ENCODE assay signal across 25 cellular contexts in the genomic region with DNA sequence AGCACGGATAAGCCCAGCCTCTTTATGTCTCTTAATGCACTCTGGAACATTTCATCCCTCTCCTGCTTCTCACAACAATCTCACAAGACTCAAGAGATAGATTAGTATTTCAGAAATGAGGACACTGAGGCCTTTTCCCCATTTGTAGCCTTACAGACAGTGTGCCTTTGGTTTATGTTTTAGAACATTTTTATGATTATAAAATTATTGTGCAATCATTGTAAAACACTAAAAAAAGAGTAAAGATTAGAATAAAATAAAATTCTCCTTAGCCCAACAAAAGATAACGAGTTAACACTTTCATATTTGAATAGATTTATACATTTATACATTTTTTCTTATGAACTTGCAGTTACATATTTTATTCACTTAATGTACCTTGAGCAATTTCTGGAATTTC.
"Had no signal": no experiment of that assay in that cellular context is flagged by ENCODE, and none has a peak within 500 bp of the region (broad histone marks: within the 10 kb centered on the region; RNA-seq: fewer than 3 reads in every experiment).

No MANE protein-coding gene starts in this region.

- ATAC-seq: activated CD4-positive, alpha-beta T cell treated with anti-CD3 and anti-CD28 coated beads for 36 hours; activated CD8-positive, alpha-beta memory T cell treated with anti-CD3 and anti-CD28 coated beads, Interleukin-2, amount 10 ng/mL, durations not matched to agents 7 days and 5 days; activated CD8-positive, alpha-beta T cell treated with anti-CD3 and anti-CD28 coated beads, Interleukin-2, amount 10 ng/mL, durations not matched to agents 7 days and 5 days; activated naive CD8-positive, alpha-beta T cell treated with anti-CD3 and anti-CD28 coated beads, Interleukin-2, amount 50 U/mL, for 24 hours; esophagus mucosa; foreskin keratinocyte; gastroesophageal sphincter; heart right ventricle had no signal

- DNase-seq: activated CD4-positive, alpha-beta memory T cell treated with anti-CD3 and anti-CD28 coated beads for 36 hours; activated CD4-positive, alpha-beta T cell treated with anti-CD3 and anti-CD28 coated beads for 36 hours; activated CD4-positive, alpha-beta T cell treated with anti-CD3 and anti-CD28 coated beads, Interleukin-2, amount 10 ng/mL, durations not matched to agents 24 days and 14 days; activated CD4-positive, CD25-positive, alpha-beta regulatory T cell; activated CD4-positive, CD25-positive, alpha-beta regulatory T cell treated with anti-CD3 and anti-CD28 coated beads, Interleukin-2, amount 50 U/mL, for 72 hours; activated CD8-positive, alpha-beta memory T cell treated with anti-CD3 and anti-CD28 coated beads, Interleukin-2, amount 10 ng/mL, durations not matched to agents 7 days and 5 days; activated CD8-positive, alpha-beta memory T cell treated with anti-CD3 and anti-CD28 coated beads, Interleukin-2, amount 50 U/mL, for 4 hours; activated CD8-positive, alpha-beta T cell treated with anti-CD3 and anti-CD28 coated beads, Interleukin-2, amount 10 ng/mL, durations not matched to agents 7 days and 5 days; activated effector memory CD4-positive, alpha-beta T cell treated with anti-CD3 and anti-CD28 coated beads, Interleukin-2, amount 50 U/mL, for 16 hours; activated naive CD4-positive, alpha-beta T cell treated with anti-CD3 and anti-CD28 coated beads for 36 hours; activated naive CD8-positive, alpha-beta T cell treated with anti-CD3 and anti-CD28 coated beads for 36 hours; activated naive CD8-positive, alpha-beta T cell treated with anti-CD3 and anti-CD28 coated beads, Interleukin-2, amount 50 U/mL, for 24 hours; activated T-cell treated with anti-CD3 and anti-CD28 coated beads, Interleukin-2, amount 50 U/mL, for 1 hour; activated T-cell treated with anti-CD3 and anti-CD28 coated beads, Interleukin-2, amount 50 U/mL, for 48 hours; brain microvascular endothelial cell; dorsolateral prefrontal cortex; effector memory CD4-positive, alpha-beta T cell; endodermal cell; foreskin keratinocyte; heart right ventricle; T-helper 2 cell had no signal

- H3K4me1 ChIP-seq: foreskin keratinocyte, gastroesophageal sphincter, heart right ventricle had no signal

- H3K27ac ChIP-seq: brain microvascular endothelial cell, coronary artery, dorsolateral prefrontal cortex, foreskin keratinocyte, gastroesophageal sphincter, heart right ventricle had no signal

- H3K27me3 ChIP-seq: brain microvascular endothelial cell, dorsolateral prefrontal cortex, foreskin keratinocyte, gastroesophageal sphincter, heart right ventricle had no signal

- H3K4me3 ChIP-seq: coronary artery, dorsolateral prefrontal cortex, gastroesophageal sphincter, heart right ventricle had no signal

- H3K36me3 ChIP-seq: brain microvascular endothelial cell, gastroesophageal sphincter, heart right ventricle had no signal

- FAIRE-seq: astrocyte had no signal

- H3K9me3 ChIP-seq: gastroesophageal sphincter had no signal
